In genomic region chr7:131327626-131328386, GRCh38 we compare ENCODE assay signal across 8 cellular contexts. TPM values are rescaled to one million over a fixed set of nuclear protein-coding genes. Genes with fewer than 3 reads are reported as not detected.
A peak's percentile ranks its signal among the peaks of the same experiment; 100 is the strongest.
DNase-seq lines count a peak whose midpoint lies in the region; ATAC-seq and TF ChIP-seq lines count a peak whose summit lies in the region.

MKLN1 (plus strand) TSS chr7:131327876; CDS start chr7:131327900, 24 bp downstream.

- peak within 1 kb of the TSS; percentile 97 for H3K27ac Mint-ChIP-seq in activated naive CD8-positive, alpha-beta T cell treated with anti-CD3 and anti-CD28 coated beads, Interleukin-2, amount 50 U/mL, for 24 hours

- peaks cover 4% of the 10 kb centered on the region for H3K36me3 Mint-ChIP-seq in activated naive CD8-positive, alpha-beta T cell treated with anti-CD3 and anti-CD28 coated beads, Interleukin-2, amount 50 U/mL, for 24 hours (ENCODE audit: low read depth)

- no peaks in the 10 kb centered on the region for H3K36me3 ChIP-seq in cardiac muscle cell
- no peaks in the 10 kb centered on the region for H3K36me3 ChIP-seq in transverse colon

- H3K9me3 ChIP-seq in cardiac muscle cell (ENCODE audit: low read depth) (no peaks in the 10 kb centered on the region), transverse colon (no peaks in the 10 kb centered on the region)

- H3K27me3 Mint-ChIP-seq in activated naive CD8-positive, alpha-beta T cell treated with anti-CD3 and anti-CD28 coated beads, Interleukin-2, amount 50 U/mL, for 24 hours = no peaks in the 10 kb centered on the region

- ATAC-seq in HG02610 (IDR thresholded peaks at IDR 0.05; ENCODE audit: unreplicated experiment) = peak; percentile 85
- ATAC-seq in activated naive CD8-positive, alpha-beta T cell treated with anti-CD3 and anti-CD28 coated beads, Interleukin-2, amount 50 U/mL, for 24 hours = peak; percentile 92

- in situ Hi-C loops in transverse colon (cut with MboI; ENCODE audit: low pct_ligation_motif_present in 1 of 4, low pct_unique_long_range_greater_than_20kb in 1 of 4, low sequenced_read_pairs in 3 of 4) = no loop called here

- DNase-seq in GM12864 (ENCODE audit: low read depth) (peak; percentile 59), NCI-H1092 treated with DMSO at 0.1 percent for 48 hours (lab: John Stamatoyannopoulos, UW) (peak; percentile 93), SW480 (ENCODE audit: low spot score) (peak; percentile 88), cardiac muscle cell (ENCODE audit: low read depth in 1 of 2, low spot score in 1 of 2) (peak; percentile 94 to 97), pons (ENCODE audit: low spot score) (peak; percentile 82), transverse colon (peak; percentile 95)
- peak; percentile 93 for DNase-seq in activated naive CD8-positive, alpha-beta T cell treated with anti-CD3 and anti-CD28 coated beads, Interleukin-2, amount 50 U/mL, for 24 hours

- 1% methylated on average over 39 of the region's 70 CpGs; no CpG with 5 or more reads in 1 of the 2 donors for WGBS in transverse colon (ENCODE audit: low coverage in 1 of 2), 2 donors

- H3K27me3 ChIP-seq in cardiac muscle cell = no peaks in the 10 kb centered on the region
- H3K27me3 ChIP-seq in transverse colon = no peaks in the 10 kb centered on the region

- intact Hi-C loops in transverse colon (cut with DNase I; ENCODE audit: low total_unique reads) = no loop called here

- peak within 1 kb of the TSS; percentile 100 for H3K27ac ChIP-seq in cardiac muscle cell
- peak within 1 kb of the TSS; percentile 93 to 97 (median 95) for H3K27ac ChIP-seq in transverse colon

- TF ChIP-seq POLR2A in transverse colon (IDR thresholded peaks at IDR 0.05) = peak; percentile 93

- TF ChIP-seq EP300 in transverse colon (IDR thresholded peaks at IDR 0.05; ENCODE audit: low read depth) = no peak

- H3K9me3 Mint-ChIP-seq in activated naive CD8-positive, alpha-beta T cell treated with anti-CD3 and anti-CD28 coated beads, Interleukin-2, amount 50 U/mL, for 24 hours = no peaks in the 10 kb centered on the region

- peak within 1 kb of the TSS; percentile 99 for H3K4me3 ChIP-seq in GM12864 (ENCODE audit: low read depth, low read length)
- H3K4me3 ChIP-seq in cardiac muscle cell = peak within 1 kb of the TSS; percentile 79
- peak within 1 kb of the TSS; percentile 54 to 91 (median 74) for H3K4me3 ChIP-seq in transverse colon

- TF ChIP-seq CTCF in GM12864 (IDR thresholded peaks at IDR 0.05; ENCODE audit: low read depth, low read length, missing control alignments) = no peak
- TF ChIP-seq CTCF in cardiac muscle cell (IDR thresholded peaks at IDR 0.05; ENCODE audit: low read depth, low read length) = no peak
- no peak for TF ChIP-seq CTCF in transverse colon (IDR thresholded peaks at IDR 0.05)

- H3K4me1 ChIP-seq in cardiac muscle cell (ENCODE audit: low read depth) (peaks cover 17% of the 10 kb centered on the region), transverse colon (peaks cover 16 to 50% (median 33%) of the 10 kb centered on the region in 4 donors)

- H3K4me1 Mint-ChIP-seq in activated naive CD8-positive, alpha-beta T cell treated with anti-CD3 and anti-CD28 coated beads, Interleukin-2, amount 50 U/mL, for 24 hours = peaks cover 60% of the 10 kb centered on the region

- peak within 1 kb of the TSS; percentile 96 for H3K4me3 Mint-ChIP-seq in activated naive CD8-positive, alpha-beta T cell treated with anti-CD3 and anti-CD28 coated beads, Interleukin-2, amount 50 U/mL, for 24 hours

RNA-seq across cellular contexts. Expression of gene MKLN1, which starts in this region (rescaled TPM):
- total RNA-seq in cardiac muscle cell (15.5 and 26.2 TPM in 2 replicates), transverse colon (10 to 100 TPM; 30.7 to 87.0 (median 48.6) TPM)
- polyA plus RNA-seq in cardiac muscle cell = 35.5 and 41.4 TPM in 2 replicates

Comparison
In these comparisons a context has a peak if more than half of its experiments do, and no peak if none do; other contexts are left out.
1. Peak in every context shown above with its lines: DNase-seq, ATAC-seq, H3K4me3 ChIP-seq and H3K27ac ChIP-seq.